Comparison of ENCODE assay signal across 14 cellular contexts in the genomic region with DNA sequence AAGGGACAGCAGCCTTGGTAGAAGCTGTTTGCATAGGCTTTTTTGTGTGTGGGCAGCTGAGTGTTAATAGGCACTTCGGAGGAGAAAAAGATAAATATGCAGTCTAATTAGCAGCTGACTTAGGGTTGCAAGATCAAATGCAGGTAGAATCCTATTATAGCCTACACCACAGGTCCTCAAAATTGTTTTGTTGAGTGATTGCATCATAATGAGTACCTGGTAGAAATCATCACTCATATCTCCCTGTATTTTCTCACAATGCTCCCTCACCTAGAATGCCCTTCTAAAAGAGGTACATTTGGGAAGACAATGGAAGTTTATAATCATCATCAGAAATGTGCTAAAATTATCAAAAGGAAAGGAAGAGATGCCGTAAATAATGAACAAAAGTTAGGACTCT. TPM values are rescaled to one million over a fixed set of nuclear protein-coding genes. Genes with fewer than 3 reads are reported as not detected.
A peak's percentile ranks its signal among the peaks of the same experiment; 100 is the strongest.
DNase-seq lines count a peak whose midpoint lies in the region; ATAC-seq, FAIRE-seq and TF ChIP-seq lines count a peak whose summit lies in the region.
"Had no signal": no experiment of that assay in that cellular context is flagged by ENCODE, and none has a peak within 500 bp of the region (broad histone marks: within the 10 kb centered on the region; RNA-seq: fewer than 3 reads in every experiment).

No MANE protein-coding gene starts in this region.

- H3K4me3 ChIP-seq in HEK293 (ENCODE audit: low read depth, low read length) (no peak overlapping the region), K562 (no peak overlapping the region)
- H3K4me3 ChIP-seq: HAP-1 had no signal

- no peak overlapping the region for H2AFZ ChIP-seq in K562 (ENCODE audit: low read depth, low read length)

- TF ChIP-seq EP300 in K562 (IDR thresholded peaks at IDR 0.05; ENCODE audit: low read length) = no peak

- H3K27ac ChIP-seq in HEK293 (ENCODE audit: extremely low read depth, low read depth, low read length) (no peak overlapping the region), K562 (ENCODE audit: extremely low read depth, low read depth, low read length) (no peak overlapping the region)
- H3K27ac ChIP-seq: 22Rv1 had no signal

- FAIRE-seq in K562 (lab: Jason Lieb, UNC) (no peak), RCC 7860 (lab: Jason Lieb, UNC) (no peak)

- TF ChIP-seq CTCF in HEK293 (tag by site-specific recombination; IDR thresholded peaks at IDR 0.05) = no peak
- no peak for TF ChIP-seq CTCF in K562 (IDR thresholded peaks at IDR 0.05 in 2 of 3, conservative IDR thresholded peaks at IDR 0.05 in 1 of 3; ENCODE audit: insufficient read depth in 2 of 3, low read depth in 1 of 3, low read length in 3 of 3)
- no peak for TF ChIP-seq CTCF in GM10266 (IDR thresholded peaks at IDR 0.05; ENCODE audit: control insufficient read depth, insufficient read depth, low read depth, missing control alignments)

- POLR2A ChIA-PET in HEK293 (lab: Yijun Ruan, JAX) = no interaction called here
- POLR2A ChIA-PET in K562 (lab: Yijun Ruan, JAX) = no interaction called here

- no peak overlapping the region for H3K9ac ChIP-seq in K562 (ENCODE audit: insufficient read depth in 1 of 2, low read depth in 2 of 2, low read length in 2 of 2)

- H3K9me3 ChIP-seq in HEK293 (ENCODE audit: control insufficient read depth, insufficient read depth, low read depth, low read length) (no peaks in the 10 kb centered on the region), K562 (replicated peaks; ENCODE audit: control insufficient read depth, insufficient read depth, low read depth, low read length) (no peaks in the 10 kb centered on the region)
- H3K9me3 ChIP-seq: HAP-1 had no signal

- no peak for TF ChIP-seq POLR2A in K562 (conservative IDR thresholded peaks at IDR 0.05)

- H3K36me3 ChIP-seq in HEK293 (ENCODE audit: control insufficient read depth in 2 of 2, insufficient read depth in 1 of 2, low read length in 2 of 2) = no peaks in the 10 kb centered on the region
- H3K36me3 ChIP-seq in K562 (ENCODE audit: control insufficient read depth, insufficient read depth, low read length) = no peaks in the 10 kb centered on the region
- H3K36me3 ChIP-seq: HAP-1 had no signal

- intact Hi-C loops in K562 (cut with micrococcal nuclease) = loop anchor here (10.0 kb wide), 1 partner anchor 237 kb away; no protein-coding TSS in a partner anchor

- H3K4me1 ChIP-seq in HEK293 (ENCODE audit: control insufficient read depth, insufficient read depth, low read length) (no peaks in the 10 kb centered on the region), K562 (replicated peaks in 1 of 2; ENCODE audit: control insufficient read depth in 2 of 2, insufficient read depth in 2 of 2, low read length in 2 of 2) (no peaks in the 10 kb centered on the region)
- H3K4me1 ChIP-seq: HAP-1 had no signal

- peak; percentile 80 for DNase-seq in NCI-H1092 treated with DMSO at 0.1 percent for 48 hours (lab: John Stamatoyannopoulos, UW)
- DNase-seq in NCI-H1092 (lab: John Stamatoyannopoulos, UW) = no peak
- DNase-seq in NCI-H2081 (lab: John Stamatoyannopoulos, UW) = peak; percentile 87 to 98
- DNase-seq in K562 (ENCODE audit: extremely low read depth in 1 of 4, low spot score in 3 of 4) = no peak
- DNase-seq in RCC 7860 (ENCODE audit: low spot score) = no peak
- no peak for DNase-seq in GM10266 (ENCODE audit: extremely low spot score)
- DNase-seq: CD4-positive, CD25-positive, alpha-beta regulatory T cell; DMS79; KG1 had no signal

- H3K79me2 ChIP-seq in K562 (ENCODE audit: control insufficient read depth, insufficient read depth, low read length) = no peaks in the 10 kb centered on the region

- no peak for TF ChIP-seq RAD21 in K562 (CRISPR knock-in tag; conservative IDR thresholded peaks at IDR 0.05 in 1 of 2, IDR thresholded peaks at IDR 0.05 in 1 of 2)

- in situ Hi-C loops in K562 (cut with MboI) = no loop called here

- CTCF ChIA-PET in HEK293 (lab: Yijun Ruan, JAX) = no interaction called here
- CTCF ChIA-PET in K562 (lab: Yijun Ruan, JAX; ENCODE audit: low intra/inter-chr PET ratio) = no interaction called here

- H3K9me1 ChIP-seq in K562 (ENCODE audit: control insufficient read depth, insufficient read depth, low read length) = no peaks in the 10 kb centered on the region

- no peaks in the 10 kb centered on the region; a peak in 1 of 5 replicates for H3K27me3 ChIP-seq in K562 (ENCODE audit: control insufficient read depth in 2 of 2, insufficient read depth in 2 of 2, low read length in 2 of 2)

- no TSS peak for BruUV-seq in K562 (replicated peaks; lab: Mats Ljungman, UMichigan)

- no peak for ATAC-seq in K562
- ATAC-seq in GM19035 (IDR thresholded peaks at IDR 0.05; ENCODE audit: unreplicated experiment) = no peak

- no peak overlapping the region for H3K4me2 ChIP-seq in K562 (ENCODE audit: insufficient read depth, low read length)

- WGBS in K562 (ENCODE audit: insufficient coverage, low coverage, missing lambda C conversion rate) = 0% methylated on average over 2 of the region's 2 CpGs

- no peaks in the 10 kb centered on the region for H4K20me1 ChIP-seq in K562 (replicated peaks; ENCODE audit: control insufficient read depth, insufficient read depth, low read length)

TF ChIP-seq in HEK293, 187 proteins besides CTCF, POLR2A, EP300 and RAD21:
- TF ChIP-seq GLIS1 (tag by site-specific recombination; IDR thresholded peaks at IDR 0.05) (0 out of 2 replicates have a peak, but pooled peaks have one; percentile 2), ZFHX2 (tag by site-specific recombination; conservative IDR thresholded peaks at IDR 0.05) (peak; percentile 32), ZNF654 (tag by site-specific recombination; IDR thresholded peaks at IDR 0.05; ENCODE audit: low read depth) (no peak)

TF ChIP-seq in K562, 482 proteins besides CTCF, POLR2A, EP300 and RAD21 (continues in another document):
- TF ChIP-seq SMARCB1 (IDR thresholded peaks at IDR 0.05; ENCODE audit: insufficient read length, low read depth) = no peak
- TF ChIP-seq HMG20B (CRISPR knock-in tag; IDR thresholded peaks at IDR 0.05) = no peak
- no peak for TF ChIP-seq EZH2 (IDR thresholded peaks at IDR 0.05; ENCODE audit: borderline replicate concordance, low read depth, low read length)
- no peak for TF ChIP-seq CBFB (CRISPR knock-in tag; IDR thresholded peaks at IDR 0.05)
- no peak for TF ChIP-seq NFRKB (IDR thresholded peaks at IDR 0.05; ENCODE audit: low read depth)
- TF ChIP-seq TCF7L2 (IDR thresholded peaks at IDR 0.05; ENCODE audit: low read depth, low read length) = no peak
- TF ChIP-seq, protein P1, sequence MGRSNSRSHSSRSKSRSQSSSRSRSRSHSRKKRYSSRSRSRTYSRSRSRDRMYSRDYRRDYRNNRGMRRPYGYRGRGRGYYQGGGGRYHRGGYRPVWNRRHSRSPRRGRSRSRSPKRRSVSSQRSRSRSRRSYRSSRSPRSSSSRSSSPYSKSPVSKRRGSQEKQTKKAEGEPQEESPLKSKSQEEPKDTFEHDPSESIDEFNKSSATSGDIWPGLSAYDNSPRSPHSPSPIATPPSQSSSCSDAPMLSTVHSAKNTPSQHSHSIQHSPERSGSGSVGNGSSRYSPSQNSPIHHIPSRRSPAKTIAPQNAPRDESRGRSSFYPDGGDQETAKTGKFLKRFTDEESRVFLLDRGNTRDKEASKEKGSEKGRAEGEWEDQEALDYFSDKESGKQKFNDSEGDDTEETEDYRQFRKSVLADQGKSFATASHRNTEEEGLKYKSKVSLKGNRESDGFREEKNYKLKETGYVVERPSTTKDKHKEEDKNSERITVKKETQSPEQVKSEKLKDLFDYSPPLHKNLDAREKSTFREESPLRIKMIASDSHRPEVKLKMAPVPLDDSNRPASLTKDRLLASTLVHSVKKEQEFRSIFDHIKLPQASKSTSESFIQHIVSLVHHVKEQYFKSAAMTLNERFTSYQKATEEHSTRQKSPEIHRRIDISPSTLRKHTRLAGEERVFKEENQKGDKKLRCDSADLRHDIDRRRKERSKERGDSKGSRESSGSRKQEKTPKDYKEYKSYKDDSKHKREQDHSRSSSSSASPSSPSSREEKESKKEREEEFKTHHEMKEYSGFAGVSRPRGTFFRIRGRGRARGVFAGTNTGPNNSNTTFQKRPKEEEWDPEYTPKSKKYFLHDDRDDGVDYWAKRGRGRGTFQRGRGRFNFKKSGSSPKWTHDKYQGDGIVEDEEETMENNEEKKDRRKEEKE (IDR thresholded peaks at IDR 0.05; ENCODE audit: borderline replicate concordance in 1 of 2, control insufficient read depth in 1 of 2, low read depth in 2 of 2, low read length in 1 of 2) = no peak
- TF ChIP-seq CEBPB (tag; IDR thresholded peaks at IDR 0.05) = peak; percentile 71
- no peak for TF ChIP-seq RUNX1 (IDR thresholded peaks at IDR 0.05; ENCODE audit: low read depth)
- no peak for TF ChIP-seq NEUROD1 (IDR thresholded peaks at IDR 0.05; ENCODE audit: borderline replicate concordance, low read depth, low read length, partially characterized antibody)

RNA-seq across cellular contexts. Expression of a gene that starts 35.6 kb away (rescaled TPM):
- 0.30 TPM in 1 of 2 replicates, not detected in the other for total RNA-seq in K562 (2011; cell fraction: chromatin; rRNA removed; ENCODE audit: low replicate concordance)
- total RNA-seq in K562 (2011; cell fraction: nucleolus; rRNA removed) = not detected in 2 replicates
- 0.29 TPM in 1 of 2 replicates, not detected in the other for total RNA-seq in K562 (2011; cell fraction: nucleoplasm; rRNA removed)
- total RNA-seq in K562 (2014; rRNA removed) (0.12 TPM in 1 of 2 replicates, not detected in the other), K562 (2014; rRNA removed; fragmentation: Illumina TruSeq; extraction: Trizol) (0.11 TPM in 1 of 2 replicates, not detected in the other), K562 (2015; rRNA removed; fragmentation: Illumina TruSeq; extraction: Trizol) (not detected in 2 replicates), K562 (2021) (0.13 TPM in 1 of 2 replicates, not detected in the other)
- polyA plus RNA-seq in K562 (2011; rRNA removed) (0.22 and 0.38 TPM in 2 replicates), K562 (2014; fragmentation: Illumina TruSeq; extraction: Trizol) (0.10 TPM in 1 of 2 replicates, not detected in the other), K562 (2014; fragmentation: Nextera tagmentation; extraction: Ambion mirVana) (under 1 TPM in 1 of 2 experiments, not detected in 1; 0.07 TPM), K562 (2014; rRNA removed) (not detected in 2 replicates)
- polyA plus RNA-seq in K562 (2011; cell fraction: cytosol; rRNA removed) = 0.06 and 0.07 TPM in 2 replicates
- 0.17 and 0.34 TPM in 2 replicates for polyA plus RNA-seq in K562 (2011; cell fraction: nucleus; rRNA removed)
- 0.07 and 0.08 TPM in 2 replicates for polyA plus RNA-seq in K562 (2012)
- 0.21 and 0.39 TPM in 2 replicates for polyA minus RNA-seq in K562 (2011; rRNA and poly(A)+ RNA removed)
- not detected in 2 replicates for polyA minus RNA-seq in K562 (2011; cell fraction: cytosol; rRNA and poly(A)+ RNA removed)
- polyA minus RNA-seq in K562 (2011; cell fraction: nucleus; rRNA and poly(A)+ RNA removed) = 0.22 TPM in 1 of 2 replicates, not detected in the other
- total RNA-seq: CD4-positive, CD25-positive, alpha-beta regulatory T cell; NCI-H460 had no signal
- polyA plus RNA-seq: CD4-positive, CD25-positive, alpha-beta regulatory T cell had no signal

Comparison
In these comparisons a context has a peak if more than half of its experiments do, and no peak if none do; other contexts are left out.
1. DNase-seq: peak in NCI-H1092 treated with DMSO at 0.1 percent for 48 hours (single experiment) and NCI-H2081 (2 of 2); none in NCI-H1092 (single experiment), K562 (0 of 4), RCC 7860 (single experiment) and GM10266 (single experiment).